25 cellular contexts compared by ENCODE assay signal in the genomic region with DNA sequence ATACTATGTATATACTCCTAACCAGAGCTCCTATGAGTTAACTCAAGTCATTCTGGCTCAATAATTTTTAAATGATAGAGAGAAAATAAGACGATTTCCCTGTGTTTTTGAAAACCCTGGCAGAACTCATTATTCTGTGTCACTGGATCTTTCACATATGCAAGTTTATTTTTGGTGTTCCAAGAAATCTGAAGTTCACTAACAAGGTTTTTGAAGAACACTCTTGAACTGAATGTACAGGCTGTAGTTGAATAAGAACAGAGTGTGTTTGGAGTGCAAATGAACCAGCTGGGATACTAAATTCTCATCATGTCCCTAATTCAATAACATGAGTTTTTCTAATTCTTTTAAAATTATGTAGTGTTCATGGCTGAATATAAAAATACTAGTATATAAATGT.
"Had no signal": no experiment of that assay in that cellular context is flagged by ENCODE, and none has a peak within 500 bp of the region (broad histone marks: within the 10 kb centered on the region; RNA-seq: fewer than 3 reads in every experiment).

No MANE protein-coding gene starts in this region.

- ATAC-seq: natural killer cell; psoas muscle; right cardiac atrium; right lobe of liver; stimulated activated effector memory CD8-positive, alpha-beta T cell treated with anti-CD3 and anti-CD28 coated beads, Interleukin-12 subunit alpha, Interleukin-12 subunit beta, amount 100 ng/mL, for 72 hours; stimulated activated naive B cell treated with anti-CD40 and anti-IgM and Interleukin-4, amounts not matched to agents 10 μg/mL and 1 μg/mL and 100 μg/mL, for 72 hours; upper lobe of right lung had no signal

- H3K27ac ChIP-seq: neural progenitor cell, ovary, parathyroid adenoma, psoas muscle, right lobe of liver, sigmoid colon, stomach, suprapubic skin, testis, tibial artery, transverse colon, upper lobe of right lung, uterus had no signal

- DNase-seq: natural killer cell; occipital lobe; ovary; posterior cingulate gyrus; psoas muscle; right cardiac atrium; right lobe of liver; sigmoid colon; small intestine; stimulated activated CD4-positive, alpha-beta T cell treated with anti-CD3 and anti-CD28 coated beads, Interleukin-15, amount 100 ng/mL, for 24 hours; stimulated activated CD4-positive, alpha-beta T cell treated with anti-CD3 and anti-CD28 coated beads, Interleukin-2, amount 100 ng/mL, for 24 hours; stimulated activated CD4-positive, alpha-beta T cell treated with anti-CD3 and anti-CD28 coated beads, Interleukin-2, amount 100 ng/mL, for 48 hours; stimulated activated CD4-positive, alpha-beta T cell treated with anti-CD3 and anti-CD28 coated beads, Interleukin-4, amount 100 ng/mL, for 24 hours; stimulated activated naive B cell treated with anti-CD40 and anti-IgM and Interleukin-4, amounts not matched to agents 10 μg/mL and 1 μg/mL and 100 μg/mL, for 72 hours; stimulated activated naive CD4-positive, alpha-beta T cell treated with Interleukin-2 at 50 U/mL for 16 hours; stomach; testis; tibial artery; transverse colon; upper lobe of right lung; uterus had no signal
